In the genomic region with DNA sequence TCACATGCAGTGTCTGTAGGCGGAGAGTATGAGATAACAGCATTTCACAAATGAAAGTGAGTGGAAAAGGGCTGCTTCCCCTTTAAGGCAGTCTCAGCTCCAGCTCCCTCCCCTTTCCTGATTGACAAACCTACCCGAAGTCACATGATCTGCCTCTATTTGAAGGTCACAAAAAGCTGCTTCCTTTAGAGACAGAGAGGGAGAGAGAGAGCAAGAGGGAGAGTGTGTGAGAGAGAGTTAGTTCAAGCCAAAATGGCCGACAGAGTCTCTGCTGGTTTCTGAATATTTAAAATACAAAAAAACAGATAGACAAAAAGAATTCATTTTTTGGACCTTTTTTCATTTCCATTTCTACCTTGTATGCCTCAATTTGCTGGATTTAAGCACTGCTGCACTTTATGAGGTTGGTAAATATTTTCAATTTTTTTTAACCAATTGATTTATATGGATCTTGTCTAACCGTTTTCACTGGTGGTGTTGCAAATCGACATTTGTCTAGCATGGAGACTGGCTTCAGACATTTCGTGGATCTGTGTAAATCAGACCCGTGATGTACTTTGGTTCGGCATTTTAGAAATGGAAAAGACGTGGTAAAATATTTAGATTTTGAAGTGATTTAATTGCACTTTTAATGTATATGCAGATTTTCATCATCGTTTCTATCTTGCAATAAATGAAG, we compare ENCODE assay signal across 1 cellular context.
TF ChIP-seq lines count a peak whose summit lies in the region.

A gene with protein sequence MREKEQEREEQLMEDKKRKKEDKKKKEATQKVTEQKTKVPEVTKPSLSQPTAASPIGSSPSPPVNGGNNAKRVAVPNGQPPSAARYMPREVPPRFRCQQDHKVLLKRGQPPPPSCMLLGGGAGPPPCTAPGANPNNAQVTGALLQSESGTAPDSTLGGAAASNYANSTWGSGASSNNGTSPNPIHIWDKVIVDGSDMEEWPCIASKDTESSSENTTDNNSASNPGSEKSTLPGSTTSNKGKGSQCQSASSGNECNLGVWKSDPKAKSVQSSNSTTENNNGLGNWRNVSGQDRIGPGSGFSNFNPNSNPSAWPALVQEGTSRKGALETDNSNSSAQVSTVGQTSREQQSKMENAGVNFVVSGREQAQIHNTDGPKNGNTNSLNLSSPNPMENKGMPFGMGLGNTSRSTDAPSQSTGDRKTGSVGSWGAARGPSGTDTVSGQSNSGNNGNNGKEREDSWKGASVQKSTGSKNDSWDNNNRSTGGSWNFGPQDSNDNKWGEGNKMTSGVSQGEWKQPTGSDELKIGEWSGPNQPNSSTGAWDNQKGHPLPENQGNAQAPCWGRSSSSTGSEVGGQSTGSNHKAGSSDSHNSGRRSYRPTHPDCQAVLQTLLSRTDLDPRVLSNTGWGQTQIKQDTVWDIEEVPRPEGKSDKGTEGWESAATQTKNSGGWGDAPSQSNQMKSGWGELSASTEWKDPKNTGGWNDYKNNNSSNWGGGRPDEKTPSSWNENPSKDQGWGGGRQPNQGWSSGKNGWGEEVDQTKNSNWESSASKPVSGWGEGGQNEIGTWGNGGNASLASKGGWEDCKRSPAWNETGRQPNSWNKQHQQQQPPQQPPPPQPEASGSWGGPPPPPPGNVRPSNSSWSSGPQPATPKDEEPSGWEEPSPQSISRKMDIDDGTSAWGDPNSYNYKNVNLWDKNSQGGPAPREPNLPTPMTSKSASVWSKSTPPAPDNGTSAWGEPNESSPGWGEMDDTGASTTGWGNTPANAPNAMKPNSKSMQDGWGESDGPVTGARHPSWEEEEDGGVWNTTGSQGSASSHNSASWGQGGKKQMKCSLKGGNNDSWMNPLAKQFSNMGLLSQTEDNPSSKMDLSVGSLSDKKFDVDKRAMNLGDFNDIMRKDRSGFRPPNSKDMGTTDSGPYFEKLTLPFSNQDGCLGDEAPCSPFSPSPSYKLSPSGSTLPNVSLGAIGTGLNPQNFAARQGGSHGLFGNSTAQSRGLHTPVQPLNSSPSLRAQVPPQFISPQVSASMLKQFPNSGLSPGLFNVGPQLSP (N-terminal part only) (plus strand): TSS at position 188 of the 679 bp plus-strand sequence. CDS start 211 bp downstream, at position 399.

TF ChIP-seq in HepG2, 621 proteins besides CTCF, POLR2A, EP300 and RAD21 (continued from another document and continues in another):
- TF ChIP-seq PHF20 (CRISPR knock-in tag; IDR thresholded peaks at IDR 0.05) (peak; percentile 35; the same call in 1 of the 2 replicates), TAF1 (CRISPR knock-in tag; IDR thresholded peaks at IDR 0.05) (peak; percentile 89), NR2C2 (CRISPR knock-in tag; IDR thresholded peaks at IDR 0.05; ENCODE audit: borderline replicate concordance) (no peak), ZNF496 (CRISPR knock-in tag; IDR thresholded peaks at IDR 0.05; ENCODE audit: insufficient replicate concordance) (no peak), POLR2AphosphoS5 (IDR thresholded peaks at IDR 0.05; ENCODE audit: low read depth, low read length) (peak; percentile 100), FOXP1 (IDR thresholded peaks at IDR 0.05) (no peak), FOXP1 (CRISPR knock-in tag; IDR thresholded peaks at IDR 0.05) (peak; percentile 26; the same call in 1 of the 2 replicates), MED1 (CRISPR knock-in tag; IDR thresholded peaks at IDR 0.05) (peak; percentile 81), TCF7 (IDR thresholded peaks at IDR 0.05; ENCODE audit: low read depth) (no peak), ZNF138 (CRISPR knock-in tag; IDR thresholded peaks at IDR 0.05; ENCODE audit: low read depth) (no peak)
- TF ChIP-seq, protein P1, sequence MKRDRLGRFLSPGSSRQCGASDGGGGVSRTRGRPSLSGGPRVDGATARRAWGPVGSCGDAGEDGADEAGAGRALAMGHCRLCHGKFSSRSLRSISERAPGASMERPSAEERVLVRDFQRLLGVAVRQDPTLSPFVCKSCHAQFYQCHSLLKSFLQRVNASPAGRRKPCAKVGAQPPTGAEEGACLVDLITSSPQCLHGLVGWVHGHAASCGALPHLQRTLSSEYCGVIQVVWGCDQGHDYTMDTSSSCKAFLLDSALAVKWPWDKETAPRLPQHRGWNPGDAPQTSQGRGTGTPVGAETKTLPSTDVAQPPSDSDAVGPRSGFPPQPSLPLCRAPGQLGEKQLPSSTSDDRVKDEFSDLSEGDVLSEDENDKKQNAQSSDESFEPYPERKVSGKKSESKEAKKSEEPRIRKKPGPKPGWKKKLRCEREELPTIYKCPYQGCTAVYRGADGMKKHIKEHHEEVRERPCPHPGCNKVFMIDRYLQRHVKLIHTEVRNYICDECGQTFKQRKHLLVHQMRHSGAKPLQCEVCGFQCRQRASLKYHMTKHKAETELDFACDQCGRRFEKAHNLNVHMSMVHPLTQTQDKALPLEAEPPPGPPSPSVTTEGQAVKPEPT (CRISPR knock-in tag; IDR thresholded peaks at IDR 0.05; ENCODE audit: low read depth) = no peak
- TF ChIP-seq, protein P2, sequence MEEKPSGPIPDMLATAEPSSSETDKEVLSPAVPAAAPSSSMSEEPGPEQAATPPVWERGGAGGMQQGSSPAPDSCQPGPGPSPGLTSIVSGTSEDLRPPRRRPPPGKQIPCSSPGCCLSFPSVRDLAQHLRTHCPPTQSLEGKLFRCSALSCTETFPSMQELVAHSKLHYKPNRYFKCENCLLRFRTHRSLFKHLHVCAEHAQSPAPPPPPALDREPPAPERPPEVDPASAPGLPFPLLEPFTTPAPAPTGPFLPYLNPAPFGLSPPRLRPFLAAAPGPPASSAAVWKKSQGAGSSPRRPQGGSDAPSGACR (CRISPR knock-in tag; IDR thresholded peaks at IDR 0.05) = no peak
- TF ChIP-seq, protein P3, sequence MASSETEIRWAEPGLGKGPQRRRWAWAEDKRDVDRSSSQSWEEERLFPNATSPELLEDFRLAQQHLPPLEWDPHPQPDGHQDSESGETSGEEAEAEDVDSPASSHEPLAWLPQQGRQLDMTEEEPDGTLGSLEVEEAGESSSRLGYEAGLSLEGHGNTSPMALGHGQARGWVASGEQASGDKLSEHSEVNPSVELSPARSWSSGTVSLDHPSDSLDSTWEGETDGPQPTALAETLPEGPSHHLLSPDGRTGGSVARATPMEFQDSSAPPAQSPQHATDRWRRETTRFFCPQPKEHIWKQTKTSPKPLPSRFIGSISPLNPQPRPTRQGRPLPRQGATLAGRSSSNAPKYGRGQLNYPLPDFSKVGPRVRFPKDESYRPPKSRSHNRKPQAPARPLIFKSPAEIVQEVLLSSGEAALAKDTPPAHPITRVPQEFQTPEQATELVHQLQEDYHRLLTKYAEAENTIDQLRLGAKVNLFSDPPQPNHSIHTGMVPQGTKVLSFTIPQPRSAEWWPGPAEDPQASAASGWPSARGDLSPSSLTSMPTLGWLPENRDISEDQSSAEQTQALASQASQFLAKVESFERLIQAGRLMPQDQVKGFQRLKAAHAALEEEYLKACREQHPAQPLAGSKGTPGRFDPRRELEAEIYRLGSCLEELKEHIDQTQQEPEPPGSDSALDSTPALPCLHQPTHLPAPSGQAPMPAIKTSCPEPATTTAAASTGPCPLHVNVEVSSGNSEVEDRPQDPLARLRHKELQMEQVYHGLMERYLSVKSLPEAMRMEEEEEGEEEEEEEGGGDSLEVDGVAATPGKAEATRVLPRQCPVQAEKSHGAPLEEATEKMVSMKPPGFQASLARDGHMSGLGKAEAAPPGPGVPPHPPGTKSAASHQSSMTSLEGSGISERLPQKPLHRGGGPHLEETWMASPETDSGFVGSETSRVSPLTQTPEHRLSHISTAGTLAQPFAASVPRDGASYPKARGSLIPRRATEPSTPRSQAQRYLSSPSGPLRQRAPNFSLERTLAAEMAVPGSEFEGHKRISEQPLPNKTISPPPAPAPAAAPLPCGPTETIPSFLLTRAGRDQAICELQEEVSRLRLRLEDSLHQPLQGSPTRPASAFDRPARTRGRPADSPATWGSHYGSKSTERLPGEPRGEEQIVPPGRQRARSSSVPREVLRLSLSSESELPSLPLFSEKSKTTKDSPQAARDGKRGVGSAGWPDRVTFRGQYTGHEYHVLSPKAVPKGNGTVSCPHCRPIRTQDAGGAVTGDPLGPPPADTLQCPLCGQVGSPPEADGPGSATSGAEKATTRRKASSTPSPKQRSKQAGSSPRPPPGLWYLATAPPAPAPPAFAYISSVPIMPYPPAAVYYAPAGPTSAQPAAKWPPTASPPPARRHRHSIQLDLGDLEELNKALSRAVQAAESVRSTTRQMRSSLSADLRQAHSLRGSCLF (CRISPR knock-in tag; IDR thresholded peaks at IDR 0.05; ENCODE audit: borderline replicate concordance) = no peak
- TF ChIP-seq, protein P4, sequence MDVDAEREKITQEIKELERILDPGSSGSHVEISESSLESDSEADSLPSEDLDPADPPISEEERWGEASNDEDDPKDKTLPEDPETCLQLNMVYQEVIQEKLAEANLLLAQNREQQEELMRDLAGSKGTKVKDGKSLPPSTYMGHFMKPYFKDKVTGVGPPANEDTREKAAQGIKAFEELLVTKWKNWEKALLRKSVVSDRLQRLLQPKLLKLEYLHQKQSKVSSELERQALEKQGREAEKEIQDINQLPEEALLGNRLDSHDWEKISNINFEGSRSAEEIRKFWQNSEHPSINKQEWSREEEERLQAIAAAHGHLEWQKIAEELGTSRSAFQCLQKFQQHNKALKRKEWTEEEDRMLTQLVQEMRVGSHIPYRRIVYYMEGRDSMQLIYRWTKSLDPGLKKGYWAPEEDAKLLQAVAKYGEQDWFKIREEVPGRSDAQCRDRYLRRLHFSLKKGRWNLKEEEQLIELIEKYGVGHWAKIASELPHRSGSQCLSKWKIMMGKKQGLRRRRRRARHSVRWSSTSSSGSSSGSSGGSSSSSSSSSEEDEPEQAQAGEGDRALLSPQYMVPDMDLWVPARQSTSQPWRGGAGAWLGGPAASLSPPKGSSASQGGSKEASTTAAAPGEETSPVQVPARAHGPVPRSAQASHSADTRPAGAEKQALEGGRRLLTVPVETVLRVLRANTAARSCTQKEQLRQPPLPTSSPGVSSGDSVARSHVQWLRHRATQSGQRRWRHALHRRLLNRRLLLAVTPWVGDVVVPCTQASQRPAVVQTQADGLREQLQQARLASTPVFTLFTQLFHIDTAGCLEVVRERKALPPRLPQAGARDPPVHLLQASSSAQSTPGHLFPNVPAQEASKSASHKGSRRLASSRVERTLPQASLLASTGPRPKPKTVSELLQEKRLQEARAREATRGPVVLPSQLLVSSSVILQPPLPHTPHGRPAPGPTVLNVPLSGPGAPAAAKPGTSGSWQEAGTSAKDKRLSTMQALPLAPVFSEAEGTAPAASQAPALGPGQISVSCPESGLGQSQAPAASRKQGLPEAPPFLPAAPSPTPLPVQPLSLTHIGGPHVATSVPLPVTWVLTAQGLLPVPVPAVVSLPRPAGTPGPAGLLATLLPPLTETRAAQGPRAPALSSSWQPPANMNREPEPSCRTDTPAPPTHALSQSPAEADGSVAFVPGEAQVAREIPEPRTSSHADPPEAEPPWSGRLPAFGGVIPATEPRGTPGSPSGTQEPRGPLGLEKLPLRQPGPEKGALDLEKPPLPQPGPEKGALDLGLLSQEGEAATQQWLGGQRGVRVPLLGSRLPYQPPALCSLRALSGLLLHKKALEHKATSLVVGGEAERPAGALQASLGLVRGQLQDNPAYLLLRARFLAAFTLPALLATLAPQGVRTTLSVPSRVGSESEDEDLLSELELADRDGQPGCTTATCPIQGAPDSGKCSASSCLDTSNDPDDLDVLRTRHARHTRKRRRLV (CRISPR knock-in tag; IDR thresholded peaks at IDR 0.05) = no peak; the same call in 1 of the 2 replicates
- TF ChIP-seq, protein P5, sequence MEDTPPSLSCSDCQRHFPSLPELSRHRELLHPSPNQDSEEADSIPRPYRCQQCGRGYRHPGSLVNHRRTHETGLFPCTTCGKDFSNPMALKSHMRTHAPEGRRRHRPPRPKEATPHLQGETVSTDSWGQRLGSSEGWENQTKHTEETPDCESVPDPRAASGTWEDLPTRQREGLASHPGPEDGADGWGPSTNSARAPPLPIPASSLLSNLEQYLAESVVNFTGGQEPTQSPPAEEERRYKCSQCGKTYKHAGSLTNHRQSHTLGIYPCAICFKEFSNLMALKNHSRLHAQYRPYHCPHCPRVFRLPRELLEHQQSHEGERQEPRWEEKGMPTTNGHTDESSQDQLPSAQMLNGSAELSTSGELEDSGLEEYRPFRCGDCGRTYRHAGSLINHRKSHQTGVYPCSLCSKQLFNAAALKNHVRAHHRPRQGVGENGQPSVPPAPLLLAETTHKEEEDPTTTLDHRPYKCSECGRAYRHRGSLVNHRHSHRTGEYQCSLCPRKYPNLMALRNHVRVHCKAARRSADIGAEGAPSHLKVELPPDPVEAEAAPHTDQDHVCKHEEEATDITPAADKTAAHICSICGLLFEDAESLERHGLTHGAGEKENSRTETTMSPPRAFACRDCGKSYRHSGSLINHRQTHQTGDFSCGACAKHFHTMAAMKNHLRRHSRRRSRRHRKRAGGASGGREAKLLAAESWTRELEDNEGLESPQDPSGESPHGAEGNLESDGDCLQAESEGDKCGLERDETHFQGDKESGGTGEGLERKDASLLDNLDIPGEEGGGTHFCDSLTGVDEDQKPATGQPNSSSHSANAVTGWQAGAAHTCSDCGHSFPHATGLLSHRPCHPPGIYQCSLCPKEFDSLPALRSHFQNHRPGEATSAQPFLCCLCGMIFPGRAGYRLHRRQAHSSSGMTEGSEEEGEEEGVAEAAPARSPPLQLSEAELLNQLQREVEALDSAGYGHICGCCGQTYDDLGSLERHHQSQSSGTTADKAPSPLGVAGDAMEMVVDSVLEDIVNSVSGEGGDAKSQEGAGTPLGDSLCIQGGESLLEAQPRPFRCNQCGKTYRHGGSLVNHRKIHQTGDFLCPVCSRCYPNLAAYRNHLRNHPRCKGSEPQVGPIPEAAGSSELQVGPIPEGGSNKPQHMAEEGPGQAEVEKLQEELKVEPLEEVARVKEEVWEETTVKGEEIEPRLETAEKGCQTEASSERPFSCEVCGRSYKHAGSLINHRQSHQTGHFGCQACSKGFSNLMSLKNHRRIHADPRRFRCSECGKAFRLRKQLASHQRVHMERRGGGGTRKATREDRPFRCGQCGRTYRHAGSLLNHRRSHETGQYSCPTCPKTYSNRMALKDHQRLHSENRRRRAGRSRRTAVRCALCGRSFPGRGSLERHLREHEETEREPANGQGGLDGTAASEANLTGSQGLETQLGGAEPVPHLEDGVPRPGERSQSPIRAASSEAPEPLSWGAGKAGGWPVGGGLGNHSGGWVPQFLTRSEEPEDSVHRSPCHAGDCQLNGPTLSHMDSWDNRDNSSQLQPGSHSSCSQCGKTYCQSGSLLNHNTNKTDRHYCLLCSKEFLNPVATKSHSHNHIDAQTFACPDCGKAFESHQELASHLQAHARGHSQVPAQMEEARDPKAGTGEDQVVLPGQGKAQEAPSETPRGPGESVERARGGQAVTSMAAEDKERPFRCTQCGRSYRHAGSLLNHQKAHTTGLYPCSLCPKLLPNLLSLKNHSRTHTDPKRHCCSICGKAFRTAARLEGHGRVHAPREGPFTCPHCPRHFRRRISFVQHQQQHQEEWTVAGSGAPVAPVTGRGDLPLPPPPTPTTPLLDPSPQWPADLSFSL (CRISPR knock-in tag; IDR thresholded peaks at IDR 0.05) = no peak
- TF ChIP-seq, protein P6, sequence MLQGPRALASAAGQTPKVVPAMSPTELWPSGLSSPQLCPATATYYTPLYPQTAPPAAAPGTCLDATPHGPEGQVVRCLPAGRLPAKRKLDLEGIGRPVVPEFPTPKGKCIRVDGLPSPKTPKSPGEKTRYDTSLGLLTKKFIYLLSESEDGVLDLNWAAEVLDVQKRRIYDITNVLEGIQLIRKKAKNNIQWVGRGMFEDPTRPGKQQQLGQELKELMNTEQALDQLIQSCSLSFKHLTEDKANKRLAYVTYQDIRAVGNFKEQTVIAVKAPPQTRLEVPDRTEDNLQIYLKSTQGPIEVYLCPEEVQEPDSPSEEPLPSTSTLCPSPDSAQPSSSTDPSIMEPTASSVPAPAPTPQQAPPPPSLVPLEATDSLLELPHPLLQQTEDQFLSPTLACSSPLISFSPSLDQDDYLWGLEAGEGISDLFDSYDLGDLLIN (CRISPR knock-in tag; IDR thresholded peaks at IDR 0.05; ENCODE audit: borderline replicate concordance) = no peak
